ENCODE assay signal across 12 cellular contexts in genomic region chr6:28269492-28269891, GRCh38. TPM values are rescaled to one million over a fixed set of nuclear protein-coding genes. Genes with fewer than 3 reads are reported as not detected.
DNase-seq lines count a peak whose midpoint lies in the region; ATAC-seq and TF ChIP-seq lines count a peak whose summit lies in the region.
"Had no signal": no experiment of that assay in that cellular context is flagged by ENCODE, and none has a peak within 500 bp of the region (broad histone marks: within the 10 kb centered on the region; RNA-seq: fewer than 3 reads in every experiment).

No MANE protein-coding gene starts in this region.

- H3K9me2 ChIP-seq in GM23338 (ENCODE audit: insufficient read depth): no peaks in the 10 kb centered on the region

- POLR2A ChIA-PET in activated CD4-positive, alpha-beta memory T cell treated with anti-CD3 and anti-CD28 coated beads for 36 hours (lab: Charles Lee): interaction anchor here (1.9 kb wide), 1 partner anchor 17 kb away, joined by 4 read pairs; the partner anchor contains the start of gene ZKSCAN4
- POLR2A ChIA-PET in activated CD4-positive, alpha-beta memory T cell treated with anti-CD3 and anti-CD28 coated beads, Interleukin-2, amount 10 ng/mL, durations not matched to agents 7 days and 5 days (lab: Charles Lee): no interaction called here

- H4K20me1 ChIP-seq in GM23338 (replicated peaks; ENCODE audit: insufficient read depth): no peaks in the 10 kb centered on the region; the same call in 1 of the 2 replicates

- no peak overlapping the region for H3K4ac ChIP-seq in trophoblast cell (ENCODE audit: low read depth, low read length)

- no peak overlapping the region for H4K12ac ChIP-seq in trophoblast cell (ENCODE audit: low read depth, low read length)

- no peak overlapping the region for H2AK5ac ChIP-seq in trophoblast cell (ENCODE audit: low read length)

- no peaks in the 10 kb centered on the region for H3K9me3 ChIP-seq in trophoblast cell (ENCODE audit: insufficient read depth, low read depth, low read length)

- no peak overlapping the region for H3K4me3 ChIP-seq in choroid plexus epithelial cell (ENCODE audit: low read depth, low read length)
- H3K4me3 ChIP-seq in trophoblast cell (ENCODE audit: low read depth, low read length): no peak overlapping the region
- no peak overlapping the region for H3K4me3 ChIP-seq in GM23338

- no peak overlapping the region for H3K23ac ChIP-seq in trophoblast cell (ENCODE audit: low read length)

- no peak overlapping the region for H3K14ac ChIP-seq in trophoblast cell (ENCODE audit: low read length)

- intact Hi-C loops in activated CD4-positive, alpha-beta memory T cell treated with anti-CD3 and anti-CD28 coated beads for 36 hours (cut with micrococcal nuclease): loop anchor here (5.0 kb wide), 4 partner anchors 57 to 187 kb away; partner anchors contain the start of genes ZNF165, ZSCAN12 and ZSCAN31
- intact Hi-C loops in sciatic nerve (cut with DNase I): no loop called here

- no peaks in the 10 kb centered on the region for H3K9me3 Mint-ChIP-seq in activated CD4-positive, alpha-beta memory T cell treated with anti-CD3 and anti-CD28 coated beads for 36 hours
- no peaks in the 10 kb centered on the region for H3K9me3 Mint-ChIP-seq in activated CD4-positive, alpha-beta memory T cell treated with anti-CD3 and anti-CD28 coated beads, Interleukin-2, amount 10 ng/mL, durations not matched to agents 7 days and 5 days
- no peaks in the 10 kb centered on the region for H3K9me3 Mint-ChIP-seq in GM23338

- H3K36me3 ChIP-seq in trophoblast cell (ENCODE audit: control insufficient read depth in 1 of 2, insufficient read depth in 2 of 2, low read length in 2 of 2) (peaks cover 11 to 17% of the 10 kb centered on the region in 2 experiments), GM23338 (ENCODE audit: insufficient read depth) (no peaks in the 10 kb centered on the region; the same call in 1 of the 2 replicates)

- TF ChIP-seq CTCF in choroid plexus epithelial cell (conservative IDR thresholded peaks at IDR 0.05; ENCODE audit: low read depth, low read length) (no peak), GM23338 (conservative IDR thresholded peaks at IDR 0.05; ENCODE audit: low read depth in 2 of 2) (no peak)

- CTCF ChIA-PET in activated CD4-positive, alpha-beta memory T cell treated with anti-CD3 and anti-CD28 coated beads for 36 hours (lab: Charles Lee): interaction anchor here (1.3 kb wide), 1 partner anchor 12 kb away, joined by 4 read pairs; the partner anchor contains the start of gene PGBD1
- CTCF ChIA-PET in activated CD4-positive, alpha-beta memory T cell treated with anti-CD3 and anti-CD28 coated beads, Interleukin-2, amount 10 ng/mL, durations not matched to agents 7 days and 5 days (lab: Charles Lee): no interaction called here

- H2BK5ac ChIP-seq in trophoblast cell (ENCODE audit: low read depth, low read length, poor library complexity): no peak overlapping the region

- H3K27me3 Mint-ChIP-seq in activated CD4-positive, alpha-beta memory T cell treated with anti-CD3 and anti-CD28 coated beads for 36 hours: no peaks in the 10 kb centered on the region
- no peaks in the 10 kb centered on the region for H3K27me3 Mint-ChIP-seq in activated CD4-positive, alpha-beta memory T cell treated with anti-CD3 and anti-CD28 coated beads, Interleukin-2, amount 10 ng/mL, durations not matched to agents 7 days and 5 days
- H3K27me3 Mint-ChIP-seq in GM23338 (ENCODE audit: insufficient read depth, low read depth, poor library complexity): no peaks in the 10 kb centered on the region

- DNase-seq in activated CD4-positive, alpha-beta memory T cell treated with anti-CD3 and anti-CD28 coated beads for 36 hours: peak; percentile 23
- DNase-seq in activated CD4-positive, alpha-beta memory T cell treated with anti-CD3 and anti-CD28 coated beads, Interleukin-2, amount 10 ng/mL, durations not matched to agents 7 days and 5 days: no peak
- peak; percentile 70 for DNase-seq in MV-4-11 (lab: John Stamatoyannopoulos, UW)
- DNase-seq in choroid plexus epithelial cell (ENCODE audit: low read depth): peak; percentile 84
- DNase-seq in trophoblast cell: peak; percentile 16 to 75
- DNase-seq in sciatic nerve (ENCODE audit: low spot score): no peak
- no peak for DNase-seq in GM23338 (ENCODE audit: low spot score)
- DNase-seq: activated naive CD4-positive, alpha-beta T cell treated with Interleukin-2 at 50 U/mL for 16 hours; NCI-H1436 treated with DMSO at 0.1 percent for 48 hours; right cardiac atrium had no signal

- H3K79me1 ChIP-seq in trophoblast cell (ENCODE audit: low read length): peaks cover 4% of the 10 kb centered on the region

- H3K4me2 ChIP-seq in trophoblast cell (ENCODE audit: low read length): no peak overlapping the region
- H3K4me2 ChIP-seq in GM23338: no peak overlapping the region

- H2AFZ ChIP-seq in trophoblast cell (ENCODE audit: insufficient read depth, low read length, poor library complexity) (no peak overlapping the region), GM23338 (no peak overlapping the region)

- no peak overlapping the region for H3K18ac ChIP-seq in trophoblast cell (ENCODE audit: low read length)

- no peaks in the 10 kb centered on the region for H3K27me3 ChIP-seq in trophoblast cell (ENCODE audit: insufficient read depth, low read length)
- peaks cover 6% of the 10 kb centered on the region for H3K27me3 ChIP-seq in GM23338 (ENCODE audit: insufficient read depth)

- no peak overlapping the region for H3K9ac ChIP-seq in trophoblast cell (ENCODE audit: low read length)

- no peak overlapping the region for H4K91ac ChIP-seq in trophoblast cell (ENCODE audit: low read depth, low read length)

- H3F3A ChIP-seq in GM23338 (replicated peaks; ENCODE audit: low read depth): peaks cover 3% of the 10 kb centered on the region; the same call in 1 of the 2 replicates

- no peak overlapping the region for H2BK12ac ChIP-seq in trophoblast cell (ENCODE audit: low read length)

- H4K8ac ChIP-seq in trophoblast cell (ENCODE audit: low read depth, low read length): no peak overlapping the region

- peaks cover 36% of the 10 kb centered on the region for H3K4me1 Mint-ChIP-seq in activated CD4-positive, alpha-beta memory T cell treated with anti-CD3 and anti-CD28 coated beads for 36 hours (ENCODE audit: low read depth)
- H3K4me1 Mint-ChIP-seq in activated CD4-positive, alpha-beta memory T cell treated with anti-CD3 and anti-CD28 coated beads, Interleukin-2, amount 10 ng/mL, durations not matched to agents 7 days and 5 days: peaks cover 21% of the 10 kb centered on the region
- H3K4me1 Mint-ChIP-seq in GM23338: no peaks in the 10 kb centered on the region; the same call in 2 of the 3 replicates

- H2BK120ac ChIP-seq in trophoblast cell (ENCODE audit: insufficient read depth, low read length, poor library complexity): no peak overlapping the region

- no peak for ATAC-seq in sciatic nerve
- ATAC-seq in HG03175 (IDR thresholded peaks at IDR 0.05; ENCODE audit: unreplicated experiment): no peak
- ATAC-seq in GM23338: no peak
- ATAC-seq: right cardiac atrium had no signal

- H3K79me2 ChIP-seq in trophoblast cell (ENCODE audit: control insufficient read depth, insufficient read depth, low read length, poor library complexity) (peaks cover 3% of the 10 kb centered on the region), GM23338 (replicated peaks; ENCODE audit: insufficient read depth) (peaks cover 21% of the 10 kb centered on the region)

- H3K36me3 Mint-ChIP-seq in activated CD4-positive, alpha-beta memory T cell treated with anti-CD3 and anti-CD28 coated beads for 36 hours: peaks cover 20% of the 10 kb centered on the region
- peaks cover 20% of the 10 kb centered on the region for H3K36me3 Mint-ChIP-seq in activated CD4-positive, alpha-beta memory T cell treated with anti-CD3 and anti-CD28 coated beads, Interleukin-2, amount 10 ng/mL, durations not matched to agents 7 days and 5 days (ENCODE audit: low read depth)
- peaks cover 17% of the 10 kb centered on the region for H3K36me3 Mint-ChIP-seq in GM23338 (ENCODE audit: low read depth)

- H3K4me1 ChIP-seq in trophoblast cell (ENCODE audit: control insufficient read depth in 1 of 2, insufficient read depth in 2 of 2, low read length in 2 of 2): no peaks in the 10 kb centered on the region
- no peaks in the 10 kb centered on the region for H3K4me1 ChIP-seq in GM23338 (ENCODE audit: insufficient read depth)

- H3K27ac Mint-ChIP-seq in activated CD4-positive, alpha-beta memory T cell treated with anti-CD3 and anti-CD28 coated beads for 36 hours: peak overlapping the region; percentile 80
- no peak overlapping the region for H3K27ac Mint-ChIP-seq in activated CD4-positive, alpha-beta memory T cell treated with anti-CD3 and anti-CD28 coated beads, Interleukin-2, amount 10 ng/mL, durations not matched to agents 7 days and 5 days
- H3K27ac Mint-ChIP-seq in GM23338: no peak overlapping the region

- H3K27ac ChIP-seq in trophoblast cell (ENCODE audit: low read depth, low read length) (no peak overlapping the region), GM23338 (ENCODE audit: low read depth) (no peak overlapping the region)
- H3K27ac ChIP-seq: C4-2B had no signal

- H3K4me3 Mint-ChIP-seq in activated CD4-positive, alpha-beta memory T cell treated with anti-CD3 and anti-CD28 coated beads for 36 hours: no peak overlapping the region
- H3K4me3 Mint-ChIP-seq in activated CD4-positive, alpha-beta memory T cell treated with anti-CD3 and anti-CD28 coated beads, Interleukin-2, amount 10 ng/mL, durations not matched to agents 7 days and 5 days: no peak overlapping the region
- H3K4me3 Mint-ChIP-seq in GM23338: no peak overlapping the region

RNA-seq across cellular contexts. Expression of gene ZSCAN26, which starts 2.5 kb away (rescaled TPM):
- total RNA-seq in activated CD4-positive, alpha-beta memory T cell treated with anti-CD3 and anti-CD28 coated beads for 36 hours: 1 to 10 TPM; 6.0 to 6.4 TPM
- 10 to 100 TPM in 1 of 2 experiments, 1 to 10 TPM in 1; 9.9 to 10.2 TPM for total RNA-seq in activated CD4-positive, alpha-beta memory T cell treated with anti-CD3 and anti-CD28 coated beads, Interleukin-2, amount 10 ng/mL, durations not matched to agents 7 days and 5 days
- polyA plus RNA-seq in trophoblast cell (2013): 6.9 and 7.0 TPM in 2 replicates
- total RNA-seq in sciatic nerve: 19.3 TPM
- 10.2 and 13.0 TPM in 2 replicates for total RNA-seq in GM23338 (2014; rRNA removed; shearing (Covaris generic))
- polyA plus RNA-seq in GM23338 (2016; fragmentation: Nextera tagmentation; extraction: Ambion mirVana): 3.5 and 6.5 TPM in 2 replicates

RNA-seq across cellular contexts. Expression of gene NKAPL, which starts 10.4 kb away (rescaled TPM):
- total RNA-seq in activated CD4-positive, alpha-beta memory T cell treated with anti-CD3 and anti-CD28 coated beads for 36 hours: not detected
- total RNA-seq in activated CD4-positive, alpha-beta memory T cell treated with anti-CD3 and anti-CD28 coated beads, Interleukin-2, amount 10 ng/mL, durations not matched to agents 7 days and 5 days: not detected
- polyA plus RNA-seq in trophoblast cell (2013): not detected in 2 replicates
- 2.9 TPM for total RNA-seq in sciatic nerve
- 0.16 and 1.6 TPM in 2 replicates for total RNA-seq in GM23338 (2014; rRNA removed; shearing (Covaris generic))
- polyA plus RNA-seq in GM23338 (2016; fragmentation: Nextera tagmentation; extraction: Ambion mirVana): 2.9 and 3.2 TPM in 2 replicates

RNA-seq across cellular contexts. Expression of gene PGBD1, which starts 11.9 kb away (rescaled TPM):
- total RNA-seq in activated CD4-positive, alpha-beta memory T cell treated with anti-CD3 and anti-CD28 coated beads for 36 hours: 1 to 10 TPM; 1.6 to 1.9 TPM
- 1 to 10 TPM; 1.8 to 2.0 TPM for total RNA-seq in activated CD4-positive, alpha-beta memory T cell treated with anti-CD3 and anti-CD28 coated beads, Interleukin-2, amount 10 ng/mL, durations not matched to agents 7 days and 5 days
- polyA plus RNA-seq in trophoblast cell (2013): 4.1 and 4.3 TPM in 2 replicates
- total RNA-seq in sciatic nerve: 4.9 TPM
- 8.4 and 10.5 TPM in 2 replicates for total RNA-seq in GM23338 (2014; rRNA removed; shearing (Covaris generic))
- polyA plus RNA-seq in GM23338 (2016; fragmentation: Nextera tagmentation; extraction: Ambion mirVana): 6.0 and 7.5 TPM in 2 replicates

RNA-seq across cellular contexts. Expression of gene ZKSCAN4, which starts 17.4 kb away (rescaled TPM):
- 1 to 10 TPM; 3.7 to 3.8 TPM for total RNA-seq in activated CD4-positive, alpha-beta memory T cell treated with anti-CD3 and anti-CD28 coated beads for 36 hours
- total RNA-seq in activated CD4-positive, alpha-beta memory T cell treated with anti-CD3 and anti-CD28 coated beads, Interleukin-2, amount 10 ng/mL, durations not matched to agents 7 days and 5 days: 1 to 10 TPM; 6.3 to 6.6 TPM
- 2.2 and 2.3 TPM in 2 replicates for polyA plus RNA-seq in trophoblast cell (2013)
- 5.4 TPM for total RNA-seq in sciatic nerve
- total RNA-seq in GM23338 (2014; rRNA removed; shearing (Covaris generic)): 5.7 and 5.9 TPM in 2 replicates
- polyA plus RNA-seq in GM23338 (2016; fragmentation: Nextera tagmentation; extraction: Ambion mirVana): 2.8 and 3.1 TPM in 2 replicates

RNA-seq across cellular contexts. Expression of gene ZSCAN9, which starts 44.4 kb away (rescaled TPM):
- total RNA-seq in activated CD4-positive, alpha-beta memory T cell treated with anti-CD3 and anti-CD28 coated beads for 36 hours: 1 to 10 TPM; 2.8 to 3.0 TPM
- total RNA-seq in activated CD4-positive, alpha-beta memory T cell treated with anti-CD3 and anti-CD28 coated beads, Interleukin-2, amount 10 ng/mL, durations not matched to agents 7 days and 5 days: 1 to 10 TPM; 4.9 to 5.6 TPM
- polyA plus RNA-seq in trophoblast cell (2013): 10.4 and 11.2 TPM in 2 replicates
- total RNA-seq in sciatic nerve: 17.3 TPM
- total RNA-seq in GM23338 (2014; rRNA removed; shearing (Covaris generic)): 10.9 and 11.9 TPM in 2 replicates
- polyA plus RNA-seq in GM23338 (2016; fragmentation: Nextera tagmentation; extraction: Ambion mirVana): 10.0 and 10.9 TPM in 2 replicates

Comparison
In these comparisons a context has a peak if more than half of its experiments do, and no peak if none do; other contexts are left out.
1. DNase-seq: peak in activated CD4-positive, alpha-beta memory T cell treated with anti-CD3 and anti-CD28 coated beads for 36 hours (single experiment), MV-4-11 (single experiment), choroid plexus epithelial cell (single experiment) and trophoblast cell (2 of 2); none in activated CD4-positive, alpha-beta memory T cell treated with anti-CD3 and anti-CD28 coated beads, Interleukin-2, amount 10 ng/mL, durations not matched to agents 7 days and 5 days (single experiment), sciatic nerve (single experiment) and GM23338 (single experiment).